1 cellular context compared by ENCODE assay signal in genomic region chr4:159175165-159175988, GRCh38.
TF ChIP-seq lines count a peak whose summit lies in the region.

No MANE protein-coding gene starts in this region.

TF ChIP-seq in HCT116, 20 proteins besides CTCF, POLR2A, EP300 and RAD21 (continued from another document):
- TF ChIP-seq ZBTB33 (IDR thresholded peaks at IDR 0.05; ENCODE audit: extremely low read depth, insufficient replicate concordance, low read length) (no peak), REST (IDR thresholded peaks at IDR 0.05; ENCODE audit: low read depth) (no peak), MAX (IDR thresholded peaks at IDR 0.05) (no peak), ELF1 (IDR thresholded peaks at IDR 0.05; ENCODE audit: borderline replicate concordance, low read depth) (no peak), YY1 (IDR thresholded peaks at IDR 0.05; ENCODE audit: extremely low read depth, insufficient replicate concordance, low read depth, low read length) (no peak), EZH2 (IDR thresholded peaks at IDR 0.05) (no peak), FOSL1 (IDR thresholded peaks at IDR 0.05; ENCODE audit: low read depth) (peak; percentile 79), ZNF274 (IDR thresholded peaks at IDR 0.05; ENCODE audit: low read depth, low read length) (no peak), SIN3A (IDR thresholded peaks at IDR 0.05; ENCODE audit: low read depth) (no peak), JUND (IDR thresholded peaks at IDR 0.05) (peak; percentile 57)
